ENCODE assay signal across 31 cellular contexts in the genomic region with DNA sequence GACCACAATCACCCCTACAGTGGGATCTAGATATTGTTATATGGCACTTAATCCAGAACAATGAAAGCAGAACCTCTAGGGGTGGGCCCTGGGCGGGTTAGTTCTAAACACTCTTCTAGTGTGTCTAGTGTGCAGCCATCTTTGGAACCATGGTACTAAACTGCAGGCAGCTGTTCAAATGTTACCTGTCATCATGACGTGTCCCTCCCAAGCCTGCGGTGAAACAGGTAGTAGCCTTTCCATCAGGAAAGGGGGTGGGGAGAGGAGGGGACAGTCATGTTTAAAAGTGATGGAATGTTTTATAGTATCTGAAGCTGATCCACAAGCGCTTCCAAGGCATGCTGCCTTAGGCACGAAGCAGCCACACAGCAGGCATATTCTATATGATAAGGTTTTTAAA.
"Had no signal": no experiment of that assay in that cellular context is flagged by ENCODE, and none has a peak within 500 bp of the region (broad histone marks: within the 10 kb centered on the region; RNA-seq: fewer than 3 reads in every experiment).

No MANE protein-coding gene starts in this region.

- H3K4me3 ChIP-seq: cardiac muscle cell, PC-9, SJCRH30, SK-N-MC had no signal

- H3K36me3 ChIP-seq: brain microvascular endothelial cell, cardiac muscle cell, SJCRH30 had no signal

- H3K4me2 ChIP-seq: PC-9 had no signal

- H3K27ac ChIP-seq: brain microvascular endothelial cell, cardiac muscle cell, PC-9, SJCRH30, SK-N-MC had no signal

- H3K27ac Mint-ChIP-seq: activated CD4-positive, alpha-beta T cell treated with anti-CD3 and anti-CD28 coated beads, Interleukin-2, amount 10 ng/mL, durations not matched to agents 24 days and 14 days; activated CD8-positive, alpha-beta T cell treated with anti-CD3 and anti-CD28 coated beads for 36 hours; activated naive CD8-positive, alpha-beta T cell treated with anti-CD3 and anti-CD28 coated beads for 36 hours; activated T-cell treated with anti-CD3 and anti-CD28 coated beads, Interleukin-2, amount 50 U/mL, for 72 hours; activated T-helper 17 cell treated with anti-CD3 and anti-CD28 coated beads, Interleukin-2, amount 50 U/mL, for 72 hours; T-helper 2 cell treated with Interferon-gamma antibody and Interleukin-4, amounts not matched to agents 5 μg/mL and 100 μg/mL, for 36 hours had no signal

- H3K27me3 Mint-ChIP-seq: activated CD4-positive, alpha-beta T cell treated with anti-CD3 and anti-CD28 coated beads, Interleukin-2, amount 10 ng/mL, durations not matched to agents 24 days and 14 days had no signal

- H3K4me1 Mint-ChIP-seq: activated CD4-positive, alpha-beta T cell treated with anti-CD3 and anti-CD28 coated beads, Interleukin-2, amount 10 ng/mL, durations not matched to agents 24 days and 14 days; activated naive CD8-positive, alpha-beta T cell treated with anti-CD3 and anti-CD28 coated beads for 36 hours; activated T-helper 17 cell treated with anti-CD3 and anti-CD28 coated beads, Interleukin-2, amount 50 U/mL, for 72 hours; central memory CD8-positive, alpha-beta T cell had no signal

- H3K4me3 Mint-ChIP-seq: activated CD4-positive, alpha-beta T cell treated with anti-CD3 and anti-CD28 coated beads, Interleukin-2, amount 10 ng/mL, durations not matched to agents 24 days and 14 days; activated CD8-positive, alpha-beta T cell treated with anti-CD3 and anti-CD28 coated beads for 36 hours; activated naive CD8-positive, alpha-beta T cell treated with anti-CD3 and anti-CD28 coated beads for 36 hours; activated T-cell treated with anti-CD3 and anti-CD28 coated beads, Interleukin-2, amount 50 U/mL, for 72 hours; activated T-helper 17 cell treated with anti-CD3 and anti-CD28 coated beads, Interleukin-2, amount 50 U/mL, for 72 hours; central memory CD8-positive, alpha-beta T cell; T-helper 2 cell treated with Interferon-gamma antibody and Interleukin-4, amounts not matched to agents 5 μg/mL and 100 μg/mL, for 36 hours had no signal

- H2AFZ ChIP-seq: PC-9 had no signal

- H3K9me3 Mint-ChIP-seq: activated CD4-positive, alpha-beta T cell treated with anti-CD3 and anti-CD28 coated beads, Interleukin-2, amount 10 ng/mL, durations not matched to agents 24 days and 14 days; activated CD8-positive, alpha-beta T cell treated with anti-CD3 and anti-CD28 coated beads for 36 hours; activated naive CD8-positive, alpha-beta T cell treated with anti-CD3 and anti-CD28 coated beads for 36 hours; activated T-cell treated with anti-CD3 and anti-CD28 coated beads, Interleukin-2, amount 50 U/mL, for 72 hours; activated T-helper 17 cell treated with anti-CD3 and anti-CD28 coated beads, Interleukin-2, amount 50 U/mL, for 72 hours; central memory CD8-positive, alpha-beta T cell; T-helper 2 cell treated with Interferon-gamma antibody and Interleukin-4, amounts not matched to agents 5 μg/mL and 100 μg/mL, for 36 hours had no signal

- H3K36me3 Mint-ChIP-seq: activated naive CD8-positive, alpha-beta T cell treated with anti-CD3 and anti-CD28 coated beads for 36 hours had no signal

- ATAC-seq: activated CD8-positive, alpha-beta T cell treated with anti-CD3 and anti-CD28 coated beads for 36 hours; activated T-cell treated with anti-CD3 and anti-CD28 coated beads, Interleukin-2, amount 50 U/mL, for 72 hours; activated T-helper 17 cell treated with anti-CD3 and anti-CD28 coated beads, Interleukin-2, amount 50 U/mL, for 72 hours had no signal

- H3K4me1 ChIP-seq: SJCRH30 had no signal

- H3K27me3 ChIP-seq: brain microvascular endothelial cell, cardiac muscle cell had no signal

- H3K9me3 ChIP-seq: SJCRH30 had no signal

- DNase-seq: activated CD4-positive, alpha-beta T cell treated with anti-CD3 and anti-CD28 coated beads, Interleukin-2, amount 10 ng/mL, durations not matched to agents 24 days and 14 days; activated CD4-positive, alpha-beta T cell treated with anti-CD3 and anti-CD28 coated beads, Interleukin-2, amount 50 U/mL, for 4 hours; activated CD8-positive, alpha-beta T cell treated with anti-CD3 and anti-CD28 coated beads for 36 hours; activated effector memory CD4-positive, alpha-beta T cell treated with anti-CD3 and anti-CD28 coated beads, Interleukin-2, amount 50 U/mL, for 16 hours; activated naive CD4-positive, alpha-beta T cell; activated naive CD4-positive, alpha-beta T cell treated with anti-CD3 and anti-CD28 coated beads, Interleukin-2, amount 50 U/mL, for 16 hours; activated naive CD8-positive, alpha-beta T cell treated with anti-CD3 and anti-CD28 coated beads for 36 hours; activated T-cell treated with anti-CD3 and anti-CD28 coated beads, Interleukin-2, amount 50 U/mL, for 1 hour; activated T-cell treated with anti-CD3 and anti-CD28 coated beads, Interleukin-2, amount 50 U/mL, for 72 hours; amniotic stem cell; aorta; brain microvascular endothelial cell; Karpas-422; KBM-7; NCI-H1105; NCI-H1417 treated with DMSO at 0.1 percent for 48 hours; NCI-H2029; NCI-H2107; NCI-H2171; NCI-H510A; NCI-H526; NCI-H748 treated with DMSO at 0.1 percent for 48 hours; NK-92 treated with Interleukin-12 subunit alpha and Interleukin-12 subunit beta, amount 100 ng/mL, for 24 hours; PC-9; SHP77; SJCRH30 had no signal
